ENCODE assay signal across 9 cellular contexts in genomic region chr9:93028448-93029006, GRCh38. TPM values are rescaled to one million over a fixed set of nuclear protein-coding genes. Genes with fewer than 3 reads are reported as not detected.
DNase-seq lines count a peak whose midpoint lies in the region; ATAC-seq lines count a peak whose summit lies in the region.
"Had no signal": no experiment of that assay in that cellular context is flagged by ENCODE, and none has a peak within 500 bp of the region (broad histone marks: within the 10 kb centered on the region; RNA-seq: fewer than 3 reads in every experiment).

No MANE protein-coding gene starts in this region.

- CTCF ChIA-PET in T-cell (lab: Charles Lee), result interaction anchor here (0.5 to 1.5 kb wide), 18 partner anchors 9 to 538 kb away, joined by 3 to 18 read pairs (median 4); no protein-coding TSS in a partner anchor

- peaks cover 63% of the 10 kb centered on the region for H3K36me3 Mint-ChIP-seq in T-cell
- peaks cover 11 to 15% of the 10 kb centered on the region in 2 donors for H3K36me3 Mint-ChIP-seq in activated naive CD4-positive, alpha-beta T cell treated with anti-CD3 and anti-CD28 coated beads, Interleukin-2, amount 50 U/mL, for 72 hours

- H3K4me1 Mint-ChIP-seq in T-cell, result peaks cover 86 to 94% (median 90%) of the 10 kb centered on the region in 3 donors

- DNase-seq in T-cell, result peak; percentile 39 to 88 (median 74)
- peak; percentile 44 to 80 for DNase-seq in activated naive CD4-positive, alpha-beta T cell treated with anti-CD3 and anti-CD28 coated beads, Interleukin-2, amount 50 U/mL, for 72 hours (ENCODE audit: low spot score in 2 of 2)
- peak; percentile 17 to 19 for DNase-seq in stimulated activated CD8-positive, alpha-beta memory T cell treated with anti-CD3 and anti-CD28 coated beads, Interleukin-15, amount 100 ng/mL, for 48 hours (ENCODE audit: low read depth in 2 of 2)
- DNase-seq in caudate nucleus (lab: John Stamatoyannopoulos, UW), result no peak
- no peak for DNase-seq in SHP77 treated with DMSO at 0.1 percent for 48 hours (lab: John Stamatoyannopoulos, UW)
- DNase-seq: midbrain had no signal

- H3K27ac Mint-ChIP-seq in T-cell, result peak overlapping the region; percentile 96 to 99
- H3K27ac Mint-ChIP-seq in activated naive CD4-positive, alpha-beta T cell treated with anti-CD3 and anti-CD28 coated beads, Interleukin-2, amount 50 U/mL, for 72 hours, result peak overlapping the region; percentile 86 to 98

- POLR2A ChIA-PET in T-cell (lab: Charles Lee), result interaction anchor here (0.6 to 1.2 kb wide), 6 partner anchors 23 to 116 kb away, joined by 3 to 15 read pairs (median 4); no protein-coding TSS in a partner anchor

- H3K27me3 Mint-ChIP-seq in T-cell, result no peaks in the 10 kb centered on the region

- H3K4me3 Mint-ChIP-seq in T-cell, result peak overlapping the region; percentile 76 to 81 (median 78)

- no peak overlapping the region for H3K27ac ChIP-seq in caudate nucleus (ENCODE audit: low read depth, low read length)

- H3K9me3 Mint-ChIP-seq in T-cell, result no peaks in the 10 kb centered on the region
- no peaks in the 10 kb centered on the region for H3K9me3 Mint-ChIP-seq in activated naive CD4-positive, alpha-beta T cell treated with anti-CD3 and anti-CD28 coated beads, Interleukin-2, amount 50 U/mL, for 72 hours

- ATAC-seq in GM21619 (IDR thresholded peaks at IDR 0.05; ENCODE audit: unreplicated experiment) (peak; percentile 57), T-cell (replicated peaks in 1 of 4) (peak; percentile 86 to 89 (median 86)), GM19455 (IDR thresholded peaks at IDR 0.05; ENCODE audit: unreplicated experiment) (no peak), HG03280 (IDR thresholded peaks at IDR 0.05; ENCODE audit: unreplicated experiment) (no peak)
- peak; percentile 76 to 84 for ATAC-seq in activated naive CD4-positive, alpha-beta T cell treated with anti-CD3 and anti-CD28 coated beads, Interleukin-2, amount 50 U/mL, for 72 hours

RNA-seq across cellular contexts. Expression of gene SUSD3, which starts 30.0 kb away (rescaled TPM):
- 10 to 100 TPM; 39.6 to 79.2 (median 71.2) TPM for total RNA-seq in T-cell
- 10 to 100 TPM; 70.7 to 81.9 TPM for total RNA-seq in activated naive CD4-positive, alpha-beta T cell treated with anti-CD3 and anti-CD28 coated beads, Interleukin-2, amount 50 U/mL, for 72 hours

Comparison
In these comparisons a context has a peak if more than half of its experiments do, and no peak if none do; other contexts are left out.
1. ATAC-seq: peak in GM21619 (single experiment), T-cell (4 of 4) and activated naive CD4-positive, alpha-beta T cell treated with anti-CD3 and anti-CD28 coated beads, Interleukin-2, amount 50 U/mL, for 72 hours (2 of 2); none in GM19455 (single experiment) and HG03280 (single experiment).
2. DNase-seq: peak in T-cell (34 of 34), activated naive CD4-positive, alpha-beta T cell treated with anti-CD3 and anti-CD28 coated beads, Interleukin-2, amount 50 U/mL, for 72 hours (2 of 2) and stimulated activated CD8-positive, alpha-beta memory T cell treated with anti-CD3 and anti-CD28 coated beads, Interleukin-15, amount 100 ng/mL, for 48 hours (2 of 2); none in caudate nucleus (0 of 61) and SHP77 treated with DMSO at 0.1 percent for 48 hours (single experiment).